ENCODE assay signal across 15 cellular contexts in genomic region chr2:33929467-33929866, GRCh38.
DNase-seq lines count a peak whose midpoint lies in the region; ATAC-seq and TF ChIP-seq lines count a peak whose summit lies in the region.
"Had no signal": no experiment of that assay in that cellular context is flagged by ENCODE, and none has a peak within 500 bp of the region (broad histone marks: within the 10 kb centered on the region; RNA-seq: fewer than 3 reads in every experiment).

No MANE protein-coding gene starts in this region.

- no peak overlapping the region for H3K4me3 ChIP-seq in upper lobe of right lung

- no peak for TF ChIP-seq CTCF in GM13977 (IDR thresholded peaks at IDR 0.05; ENCODE audit: extremely low read depth, insufficient read depth, missing control alignments)
- TF ChIP-seq CTCF in upper lobe of right lung (IDR thresholded peaks at IDR 0.05): no peak
- no peak for TF ChIP-seq CTCF in RWPE1 (conservative IDR thresholded peaks at IDR 0.05; ENCODE audit: low read depth)

- DNase-seq in GM13977 (ENCODE audit: low spot score) (peak; percentile 39), upper lobe of right lung (no peak), RWPE1 (ENCODE audit: low spot score) (no peak), HCEC 1CT (no peak)
- DNase-seq in activated T-helper 1 cell treated with anti-CD3 and anti-CD28 coated beads, Interleukin-12 subunit alpha, Interleukin-12 subunit beta, Interleukin-2, Interleukin-4 antibody, amounts not matched to agents 30 ng/mL and 10 ng/mL and 1 ng/mL, durations not matched to agents 14 hours and 24 hours and 36 hours (ENCODE audit: low spot score): no peak
- DNase-seq: activated T-cell treated with anti-CD3 and anti-CD28 coated beads for 4 hours; aorta; effector CD4-positive, alpha-beta T cell; NCI-H510A treated with DMSO at 0.1 percent for 48 hours; right cardiac atrium; Right ventricle myocardium superior; WERI-Rb-1 had no signal

- no peak overlapping the region for H3K27ac ChIP-seq in upper lobe of right lung
- no peak overlapping the region for H3K27ac ChIP-seq in RWPE1
- H3K27ac ChIP-seq: WERI-Rb-1 had no signal

- no peaks in the 10 kb centered on the region for H3K4me1 ChIP-seq in upper lobe of right lung

- CTCF ChIA-PET in RWPE1 (lab: Yijun Ruan, JAX): no interaction called here

- POLR2A ChIA-PET in RWPE1 (lab: Yijun Ruan, JAX; ENCODE audit: low non-redundant PET): no interaction called here

- no peaks in the 10 kb centered on the region for H3K36me3 Mint-ChIP-seq in activated T-helper 1 cell treated with anti-CD3 and anti-CD28 coated beads, Interleukin-12 subunit alpha, Interleukin-12 subunit beta, Interleukin-2, Interleukin-4 antibody, amounts not matched to agents 30 ng/mL and 10 ng/mL and 1 ng/mL, durations not matched to agents 14 hours and 24 hours and 36 hours (ENCODE audit: low read depth)

- intact Hi-C loops in upper lobe of right lung (cut with DNase I): no loop called here
- intact Hi-C loops in activated T-helper 1 cell treated with anti-CD3 and anti-CD28 coated beads, Interleukin-12 subunit alpha, Interleukin-12 subunit beta, Interleukin-2, Interleukin-4 antibody, amounts not matched to agents 30 ng/mL and 10 ng/mL and 1 ng/mL, durations not matched to agents 14 hours and 24 hours and 36 hours (cut with micrococcal nuclease): no loop called here

- H3K27me3 ChIP-seq in upper lobe of right lung: no peaks in the 10 kb centered on the region

- no peaks in the 10 kb centered on the region for H3K9me3 ChIP-seq in upper lobe of right lung

- H3K27me3 Mint-ChIP-seq in activated T-helper 1 cell treated with anti-CD3 and anti-CD28 coated beads, Interleukin-12 subunit alpha, Interleukin-12 subunit beta, Interleukin-2, Interleukin-4 antibody, amounts not matched to agents 30 ng/mL and 10 ng/mL and 1 ng/mL, durations not matched to agents 14 hours and 24 hours and 36 hours (ENCODE audit: insufficient read depth): no peaks in the 10 kb centered on the region

- no peaks in the 10 kb centered on the region for H3K9me3 Mint-ChIP-seq in activated T-helper 1 cell treated with anti-CD3 and anti-CD28 coated beads, Interleukin-12 subunit alpha, Interleukin-12 subunit beta, Interleukin-2, Interleukin-4 antibody, amounts not matched to agents 30 ng/mL and 10 ng/mL and 1 ng/mL, durations not matched to agents 14 hours and 24 hours and 36 hours

- in situ Hi-C loops in GM13977 (cut with MboI; ENCODE audit: low pct_unique_long_range_greater_than_20kb, low sequenced_read_pairs, unreplicated experiment): no loop called here

- H3K4me3 Mint-ChIP-seq in activated T-helper 1 cell treated with anti-CD3 and anti-CD28 coated beads, Interleukin-12 subunit alpha, Interleukin-12 subunit beta, Interleukin-2, Interleukin-4 antibody, amounts not matched to agents 30 ng/mL and 10 ng/mL and 1 ng/mL, durations not matched to agents 14 hours and 24 hours and 36 hours: no peak overlapping the region

- H3K4me1 Mint-ChIP-seq in activated T-helper 1 cell treated with anti-CD3 and anti-CD28 coated beads, Interleukin-12 subunit alpha, Interleukin-12 subunit beta, Interleukin-2, Interleukin-4 antibody, amounts not matched to agents 30 ng/mL and 10 ng/mL and 1 ng/mL, durations not matched to agents 14 hours and 24 hours and 36 hours (ENCODE audit: low read depth): no peaks in the 10 kb centered on the region

- ATAC-seq in GM19397 (IDR thresholded peaks at IDR 0.05; ENCODE audit: unreplicated experiment) (peak; percentile 88), HG02759 (IDR thresholded peaks at IDR 0.05; ENCODE audit: unreplicated experiment) (peak; percentile 88), HG03432 (IDR thresholded peaks at IDR 0.05; ENCODE audit: unreplicated experiment) (peak; percentile 97), upper lobe of right lung (no peak)
- ATAC-seq: right cardiac atrium had no signal

- H3K27ac Mint-ChIP-seq in activated T-helper 1 cell treated with anti-CD3 and anti-CD28 coated beads, Interleukin-12 subunit alpha, Interleukin-12 subunit beta, Interleukin-2, Interleukin-4 antibody, amounts not matched to agents 30 ng/mL and 10 ng/mL and 1 ng/mL, durations not matched to agents 14 hours and 24 hours and 36 hours: no peak overlapping the region

- no peaks in the 10 kb centered on the region for H3K36me3 ChIP-seq in upper lobe of right lung
- H3K36me3 ChIP-seq: WERI-Rb-1 had no signal
